ENCODE assay signal across 8 cellular contexts in the genomic region with DNA sequence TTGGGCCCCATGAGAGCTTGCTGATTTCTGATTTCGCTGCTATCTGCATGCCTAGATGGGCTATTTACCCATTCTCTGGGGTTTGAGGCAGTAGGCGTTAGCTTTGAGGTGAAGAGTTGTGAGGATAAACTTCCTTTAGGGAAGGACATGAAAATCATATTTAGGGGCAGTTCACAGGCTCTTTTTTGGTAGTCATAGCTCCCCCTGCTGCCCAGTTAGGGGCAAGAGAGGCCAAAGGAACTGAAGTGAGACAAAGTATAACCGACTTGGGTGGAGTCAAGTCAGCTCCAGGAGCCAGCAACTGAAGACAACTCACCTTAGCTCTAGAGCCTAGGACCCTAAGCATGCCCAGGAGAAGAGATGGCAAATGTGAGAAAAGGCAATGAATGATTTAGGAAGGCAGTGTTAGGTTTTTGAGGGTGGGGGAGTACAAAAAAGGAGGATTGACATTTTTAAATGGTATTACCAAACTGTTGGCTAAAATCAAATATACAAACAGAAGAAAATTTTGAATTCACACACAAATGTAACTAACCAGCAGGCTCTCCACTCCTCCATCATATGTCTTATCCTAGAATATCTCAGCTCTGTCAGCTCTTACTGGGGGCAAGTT.
DNase-seq lines count a peak whose midpoint lies in the region; ATAC-seq and TF ChIP-seq lines count a peak whose summit lies in the region.

No MANE protein-coding gene starts in this region.

- peaks cover 13% of the 10 kb centered on the region for H3K4me1 Mint-ChIP-seq in osteocyte (ENCODE audit: unreplicated experiment)

- 3 to 7% methylated on average over 3 of the region's 3 CpGs for WGBS in upper lobe of left lung, 2 donors

- H3K27ac ChIP-seq in KMS-11 (no peak overlapping the region), Peyer's patch (no peak overlapping the region), upper lobe of left lung (no peak overlapping the region)

- H3K4me1 ChIP-seq in KMS-11 (ENCODE audit: low read depth, poor library complexity, severe bottlenecking) (peaks cover 9% of the 10 kb centered on the region), Peyer's patch (no peaks in the 10 kb centered on the region), upper lobe of left lung (no peaks in the 10 kb centered on the region)

- H3K9me3 Mint-ChIP-seq in osteocyte (ENCODE audit: unreplicated experiment) = no peaks in the 10 kb centered on the region

- no peaks in the 10 kb centered on the region for H3K36me3 Mint-ChIP-seq in osteocyte (ENCODE audit: unreplicated experiment)

- H4K20me1 ChIP-seq in KMS-11 (ENCODE audit: insufficient read depth) = no peaks in the 10 kb centered on the region

- TF ChIP-seq EP300 in upper lobe of left lung (IDR thresholded peaks at IDR 0.05) = no peak

- H3K36me3 ChIP-seq in KMS-11 (ENCODE audit: insufficient read depth) (no peaks in the 10 kb centered on the region; the same call in 1 of the 2 replicates), Peyer's patch (no peaks in the 10 kb centered on the region), upper lobe of left lung (no peaks in the 10 kb centered on the region)

- peak; percentile 67 for TF ChIP-seq CTCF in KMS-11 (conservative IDR thresholded peaks at IDR 0.05; ENCODE audit: low read depth, low read length)
- TF ChIP-seq CTCF in Peyer's patch (IDR thresholded peaks at IDR 0.05) = peak; percentile 53 to 87 (median 82)
- TF ChIP-seq CTCF in foreskin fibroblast (IDR thresholded peaks at IDR 0.05; ENCODE audit: low read depth, low read length) = peak; percentile 88
- peak; percentile 86 for TF ChIP-seq CTCF in osteocyte (IDR thresholded peaks at IDR 0.05)
- TF ChIP-seq CTCF in upper lobe of left lung (IDR thresholded peaks at IDR 0.05) = peak; percentile 53 to 76 (median 68)

- peak; percentile 62 for DNase-seq in D341Med (ENCODE audit: low spot score)
- peak; percentile 55 to 89 (median 58) for DNase-seq in Peyer's patch
- DNase-seq in activated T-helper 1 cell treated with anti-CD3 and anti-CD28 coated beads, Interleukin-2, amount 50 U/mL, for 16 hours (ENCODE audit: low read depth in 1 of 2, low spot score in 1 of 2) = peak; percentile 6 to 23
- DNase-seq in foreskin fibroblast = peak; percentile 56 to 86
- no peak for DNase-seq in osteocyte (ENCODE audit: extremely low spot score, unreplicated experiment)
- peak in 1 of 2 donors; percentile 61 for DNase-seq in upper lobe of left lung

- no peaks in the 10 kb centered on the region for H3K79me2 ChIP-seq in KMS-11 (ENCODE audit: insufficient read depth, low read depth)

- TF ChIP-seq POLR2A in Peyer's patch (IDR thresholded peaks at IDR 0.05) = no peak
- TF ChIP-seq POLR2A in upper lobe of left lung (IDR thresholded peaks at IDR 0.05) = no peak

- no peaks in the 10 kb centered on the region for H3K9me3 ChIP-seq in Peyer's patch
- H3K9me3 ChIP-seq in upper lobe of left lung = no peaks in the 10 kb centered on the region

- no peak overlapping the region for H3K9ac ChIP-seq in KMS-11

- H2AFZ ChIP-seq in KMS-11 (ENCODE audit: low read depth) = peak overlapping the region; percentile 38; the same call in 1 of the 2 replicates

- no peak overlapping the region for H3K4me3 Mint-ChIP-seq in osteocyte (ENCODE audit: unreplicated experiment)

- no peak overlapping the region for H3K4me2 ChIP-seq in KMS-11

- H3K27me3 ChIP-seq in KMS-11 (ENCODE audit: insufficient read depth, low read depth) = no peaks in the 10 kb centered on the region
- H3K27me3 ChIP-seq in Peyer's patch = no peaks in the 10 kb centered on the region
- no peaks in the 10 kb centered on the region for H3K27me3 ChIP-seq in upper lobe of left lung

- H3K27me3 Mint-ChIP-seq in osteocyte (ENCODE audit: unreplicated experiment) = peaks cover under 1% of the 10 kb centered on the region

- H3K27ac Mint-ChIP-seq in osteocyte (ENCODE audit: unreplicated experiment) = no peak overlapping the region

- ATAC-seq in GM21423 (IDR thresholded peaks at IDR 0.05; ENCODE audit: unreplicated experiment) (peak; percentile 90), upper lobe of left lung (ENCODE audit: low FRiP score in 2 of 2) (peak; percentile 70 to 84)

- no peak overlapping the region for H3K4me3 ChIP-seq in KMS-11 (IDR thresholded peaks at IDR 0.05; ENCODE audit: insufficient read depth, low read depth, low read length)
- H3K4me3 ChIP-seq in Peyer's patch = no peak overlapping the region
- no peak overlapping the region for H3K4me3 ChIP-seq in foreskin fibroblast (ENCODE audit: low read depth in 1 of 2, low read length in 2 of 2)
- no peak overlapping the region for H3K4me3 ChIP-seq in upper lobe of left lung
